Comparison of ENCODE assay signal across 8 cellular contexts in the genomic region with DNA sequence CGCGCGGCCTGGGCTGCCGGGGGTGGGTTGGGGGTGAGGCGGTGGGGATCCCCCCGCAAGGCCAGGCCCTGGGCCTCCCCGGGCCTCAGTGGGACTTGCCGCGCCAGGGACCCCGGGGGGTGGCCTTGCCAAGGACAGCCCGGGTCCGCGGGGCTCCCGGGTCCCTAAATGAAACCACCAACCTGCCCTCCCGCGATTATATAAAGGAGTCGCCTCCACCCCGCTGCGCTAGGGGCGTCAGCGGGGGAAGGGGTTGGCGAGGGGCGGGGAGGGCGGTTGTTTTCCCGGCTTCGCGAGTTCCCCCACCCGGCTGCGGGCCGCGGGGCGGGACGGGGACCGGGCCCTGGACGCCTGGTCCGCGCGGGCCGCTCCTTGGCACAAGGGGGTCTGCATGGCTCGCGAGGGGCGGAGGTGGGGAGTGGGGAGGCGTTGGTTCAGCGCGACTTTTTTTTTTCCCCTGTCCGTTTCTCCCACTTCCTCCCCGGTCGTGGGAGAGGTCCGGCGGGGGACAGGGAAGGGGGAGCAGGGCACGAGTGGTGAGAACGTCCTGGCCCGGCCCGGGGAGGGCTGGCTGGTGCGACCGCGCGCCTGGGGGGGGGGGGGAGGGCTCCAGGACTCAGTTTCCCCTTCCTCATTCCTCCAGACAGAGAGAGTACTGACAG. TPM values are rescaled to one million over a fixed set of nuclear protein-coding genes. Genes with fewer than 3 reads are reported as not detected.
A peak's percentile ranks its signal among the peaks of the same experiment; 100 is the strongest.
DNase-seq lines count a peak whose midpoint lies in the region; ATAC-seq and TF ChIP-seq lines count a peak whose summit lies in the region.

No MANE protein-coding gene starts in this region.

- peak in 1 of 3 donors; percentile 0 for ATAC-seq in natural killer cell
- no peak for ATAC-seq in GM18867 (IDR thresholded peaks at IDR 0.05; ENCODE audit: unreplicated experiment)

- H3K36me3 ChIP-seq in SK-N-MC (ENCODE audit: insufficient read depth, low read length), result peaks cover 15% of the 10 kb centered on the region; the same call in 1 of the 2 replicates

- DNase-seq in NCI-H1417 (lab: John Stamatoyannopoulos, UW) (peak in 2 of 3 experiments; percentile 70 to 77), NCI-H1417 treated with DMSO at 0.1 percent for 48 hours (lab: John Stamatoyannopoulos, UW) (no peak), SK-N-MC (ENCODE audit: low read depth, low spot score) (no peak), epithelial cell of esophagus (ENCODE audit: low read depth) (no peak), natural killer cell (no peak), NCI-H128 (lab: John Stamatoyannopoulos, UW; ENCODE audit: unreplicated experiment) (no peak), KG1 (lab: John Stamatoyannopoulos, UW) (no peak)

- H3K36me3 Mint-ChIP-seq in natural killer cell, result no peaks in the 10 kb centered on the region

- H3K9ac ChIP-seq in SK-N-MC (ENCODE audit: insufficient read length), result peak overlapping the region; percentile 81

- intact Hi-C loops in natural killer cell (cut with micrococcal nuclease), result loop anchor here (2.0 to 5.0 kb wide), 2 partner anchors 37 to 80 kb away; partner anchors contain the start of gene EEF2

- H3K4me1 Mint-ChIP-seq in natural killer cell, result peaks cover 24 to 32% of the 10 kb centered on the region in 2 donors

- TF ChIP-seq CTCF in epithelial cell of esophagus (IDR thresholded peaks at IDR 0.05; ENCODE audit: insufficient read depth, low read depth, low read length, missing control alignments), result no peak
- no peak for TF ChIP-seq CTCF in natural killer cell (IDR thresholded peaks at IDR 0.05)

- H3K9me3 ChIP-seq in SK-N-MC (ENCODE audit: low read depth, low read length), result no peaks in the 10 kb centered on the region

- H3K27ac ChIP-seq in SK-N-MC, result peak overlapping the region; percentile 81

- peak overlapping the region; percentile 81 to 86 for H3K27ac Mint-ChIP-seq in natural killer cell

- H3K4me3 ChIP-seq in SK-N-MC (peak overlapping the region; percentile 90), epithelial cell of esophagus (ENCODE audit: low read length) (peak overlapping the region; percentile 68)

- no peaks in the 10 kb centered on the region for H3K27me3 Mint-ChIP-seq in natural killer cell (ENCODE audit: low read depth in 2 of 2)

- peak overlapping the region; percentile 85 for H3K4me3 Mint-ChIP-seq in natural killer cell

- no peaks in the 10 kb centered on the region for H3K9me3 Mint-ChIP-seq in natural killer cell

RNA-seq across cellular contexts. Expression of gene ZBTB7A, which starts 0.8 kb away (rescaled TPM):
- 10 to 100 TPM; 81.6 to 97.7 (median 82.9) TPM for total RNA-seq in natural killer cell

RNA-seq across cellular contexts. Expression of gene MAP2K2, which starts 56.4 kb away (rescaled TPM):
- 100 to 1,000 TPM; 137 to 154 (median 152) TPM for total RNA-seq in natural killer cell

RNA-seq across cellular contexts. Expression of gene PIAS4, which starts 60.0 kb away (rescaled TPM):
- 10 to 100 TPM; 25.4 to 39.4 (median 26.8) TPM for total RNA-seq in natural killer cell

Comparison
In these comparisons a context has a peak if more than half of its experiments do, and no peak if none do; other contexts are left out.
1. DNase-seq: peak in NCI-H1417 (2 of 3); none in NCI-H1417 treated with DMSO at 0.1 percent for 48 hours (single experiment), SK-N-MC (single experiment), epithelial cell of esophagus (single experiment), natural killer cell (single experiment), NCI-H128 (single experiment) and KG1 (single experiment).